33 cellular contexts compared by ENCODE assay signal in the genomic region with DNA sequence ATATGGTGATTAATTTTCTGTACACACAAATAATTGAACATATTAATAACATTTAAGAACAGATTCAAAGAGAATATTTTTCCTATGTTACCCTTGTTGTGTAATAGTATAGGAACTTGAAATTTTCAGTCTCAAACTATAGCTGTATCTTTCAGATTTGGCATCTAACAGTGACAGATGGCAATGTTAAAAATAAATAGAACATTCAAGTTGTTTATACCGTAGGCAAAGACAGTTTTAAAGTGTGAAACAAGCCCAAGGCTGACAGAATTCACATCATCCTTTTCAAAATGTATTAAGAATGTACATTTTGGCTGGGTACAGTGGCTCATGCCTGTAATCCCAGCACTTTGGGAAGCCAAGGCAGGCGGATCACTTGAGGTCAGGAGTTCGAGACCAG.
"Had no signal": no experiment of that assay in that cellular context is flagged by ENCODE, and none has a peak within 500 bp of the region (broad histone marks: within the 10 kb centered on the region; RNA-seq: fewer than 3 reads in every experiment).

No MANE protein-coding gene starts in this region.

- H3K9me3 Mint-ChIP-seq: activated CD4-positive, alpha-beta memory T cell treated with anti-CD3 and anti-CD28 coated beads, Interleukin-2, amount 10 ng/mL, durations not matched to agents 7 days and 5 days; activated T-helper 17 cell treated with anti-CD3 and anti-CD28 coated beads, Interleukin-2, amount 50 U/mL, for 72 hours had no signal

- H3K4me1 Mint-ChIP-seq: activated CD4-positive, alpha-beta memory T cell treated with anti-CD3 and anti-CD28 coated beads, Interleukin-2, amount 10 ng/mL, durations not matched to agents 7 days and 5 days; activated CD8-positive, alpha-beta memory T cell treated with anti-CD3 and anti-CD28 coated beads, Interleukin-2, amount 10 ng/mL, durations not matched to agents 7 days and 5 days; activated naive CD8-positive, alpha-beta T cell treated with anti-CD3 and anti-CD28 coated beads for 36 hours; activated T-helper 17 cell treated with anti-CD3 and anti-CD28 coated beads, Interleukin-2, amount 50 U/mL, for 72 hours; T-cell; T-helper 17 cell had no signal

- ATAC-seq: activated CD8-positive, alpha-beta memory T cell treated with anti-CD3 and anti-CD28 coated beads, Interleukin-2, amount 10 ng/mL, durations not matched to agents 7 days and 5 days; activated T-cell treated with anti-CD3 and anti-CD28 coated beads, Interleukin-2, amount 50 U/mL, for 72 hours; activated T-helper 17 cell treated with anti-CD3 and anti-CD28 coated beads, Interleukin-2, amount 50 U/mL, for 72 hours; body of pancreas; K562; PC-3; T-cell; T-helper 17 cell had no signal

- DNase-seq: activated CD4-positive, alpha-beta memory T cell treated with anti-CD3 and anti-CD28 coated beads, Interleukin-2, amount 10 ng/mL, durations not matched to agents 7 days and 5 days; activated CD4-positive, alpha-beta T cell treated with anti-CD3 and anti-CD28 coated beads for 1 hour; activated CD4-positive, alpha-beta T cell treated with anti-CD3 and anti-CD28 coated beads for 48 hours; activated CD4-positive, CD25-positive, alpha-beta regulatory T cell; activated CD8-positive, alpha-beta memory T cell treated with anti-CD3 and anti-CD28 coated beads for 24 hours; activated CD8-positive, alpha-beta memory T cell treated with anti-CD3 and anti-CD28 coated beads, Interleukin-2, amount 10 ng/mL, durations not matched to agents 7 days and 5 days; activated effector memory CD4-positive, alpha-beta T cell treated with anti-CD3 and anti-CD28 coated beads, Interleukin-2, amount 50 U/mL, for 16 hours; activated naive CD4-positive, alpha-beta T cell; activated naive CD4-positive, alpha-beta T cell treated with anti-CD3 and anti-CD28 coated beads, Interleukin-2, amount 50 U/mL, for 16 hours; activated naive CD8-positive, alpha-beta T cell treated with anti-CD3 and anti-CD28 coated beads for 36 hours; activated T-cell treated with anti-CD3 and anti-CD28 coated beads, Interleukin-2, amount 50 U/mL, for 1 hour; activated T-cell treated with anti-CD3 and anti-CD28 coated beads, Interleukin-2, amount 50 U/mL, for 72 hours; amniotic stem cell; body of pancreas; central memory CD4-positive, alpha-beta T cell; NCI-H1092 treated with DMSO at 0.1 percent for 48 hours; NCI-H1417; NCI-H146; NCI-H1930; NCI-H345; NCI-H510A; NCI-H526; NCI-H748 treated with DMSO at 0.1 percent for 48 hours; NK-92 treated with Interleukin-12 subunit alpha and Interleukin-12 subunit beta, amount 100 ng/mL, for 24 hours; PC-3; Peyer's patch; RPMI8226; SHP77 treated with DMSO at 0.1 percent for 48 hours; SK-N-SH; T-cell; T-helper 17 cell had no signal

- H3K27me3 Mint-ChIP-seq: activated CD8-positive, alpha-beta memory T cell treated with anti-CD3 and anti-CD28 coated beads, Interleukin-2, amount 10 ng/mL, durations not matched to agents 7 days and 5 days; activated naive CD8-positive, alpha-beta T cell treated with anti-CD3 and anti-CD28 coated beads for 36 hours; activated T-helper 17 cell treated with anti-CD3 and anti-CD28 coated beads, Interleukin-2, amount 50 U/mL, for 72 hours; T-cell had no signal

- H3K4me3 Mint-ChIP-seq: activated CD4-positive, alpha-beta memory T cell treated with anti-CD3 and anti-CD28 coated beads, Interleukin-2, amount 10 ng/mL, durations not matched to agents 7 days and 5 days; activated CD8-positive, alpha-beta memory T cell treated with anti-CD3 and anti-CD28 coated beads, Interleukin-2, amount 10 ng/mL, durations not matched to agents 7 days and 5 days; activated naive CD8-positive, alpha-beta T cell treated with anti-CD3 and anti-CD28 coated beads for 36 hours; activated T-cell treated with anti-CD3 and anti-CD28 coated beads, Interleukin-2, amount 50 U/mL, for 72 hours; activated T-helper 17 cell treated with anti-CD3 and anti-CD28 coated beads, Interleukin-2, amount 50 U/mL, for 72 hours; T-cell; T-helper 17 cell had no signal

- H3K27ac Mint-ChIP-seq: activated CD4-positive, alpha-beta memory T cell treated with anti-CD3 and anti-CD28 coated beads, Interleukin-2, amount 10 ng/mL, durations not matched to agents 7 days and 5 days; activated CD8-positive, alpha-beta memory T cell treated with anti-CD3 and anti-CD28 coated beads, Interleukin-2, amount 10 ng/mL, durations not matched to agents 7 days and 5 days; activated naive CD8-positive, alpha-beta T cell treated with anti-CD3 and anti-CD28 coated beads for 36 hours; activated T-cell treated with anti-CD3 and anti-CD28 coated beads, Interleukin-2, amount 50 U/mL, for 72 hours; activated T-helper 17 cell treated with anti-CD3 and anti-CD28 coated beads, Interleukin-2, amount 50 U/mL, for 72 hours; T-cell; T-helper 17 cell had no signal

- H3K36me3 Mint-ChIP-seq: activated CD8-positive, alpha-beta memory T cell treated with anti-CD3 and anti-CD28 coated beads, Interleukin-2, amount 10 ng/mL, durations not matched to agents 7 days and 5 days had no signal
